25 cellular contexts compared by ENCODE assay signal in the genomic region with DNA sequence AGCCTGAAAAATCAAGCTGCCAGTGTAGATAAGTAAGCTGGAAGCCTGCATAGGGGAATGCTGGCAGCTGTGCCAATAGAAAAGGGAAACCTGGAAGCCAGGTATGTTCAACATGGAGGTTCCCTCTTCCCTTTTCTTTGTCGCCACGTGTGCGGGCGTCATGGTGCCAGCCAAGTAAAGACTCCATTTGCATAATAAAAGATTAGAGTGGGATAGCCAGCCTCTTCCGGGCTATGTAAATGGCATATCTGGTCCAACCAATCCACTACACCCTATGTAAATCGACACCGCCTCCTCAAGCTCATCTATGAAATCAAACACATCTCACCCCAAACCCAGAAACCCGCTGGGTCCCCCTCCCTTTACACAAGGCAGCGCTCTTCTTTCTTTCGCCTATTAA. TPM values are rescaled to one million over a fixed set of nuclear protein-coding genes. Genes with fewer than 3 reads are reported as not detected.
DNase-seq lines count a peak whose midpoint lies in the region; ATAC-seq and TF ChIP-seq lines count a peak whose summit lies in the region.
"Had no signal": no experiment of that assay in that cellular context is flagged by ENCODE, and none has a peak within 500 bp of the region (broad histone marks: within the 10 kb centered on the region; RNA-seq: fewer than 3 reads in every experiment).

No MANE protein-coding gene starts in this region.

- H2BK12ac ChIP-seq in neuronal stem cell (ENCODE audit: low read length): no peak overlapping the region

- POLR2A ChIA-PET in MCF 10A (lab: Yijun Ruan, JAX): no interaction called here

- no peak overlapping the region for H2BK15ac ChIP-seq in neuronal stem cell (ENCODE audit: low read length)

- CTCF ChIA-PET in MCF 10A (lab: Yijun Ruan, JAX): interaction anchor here (0.8 to 1.0 kb wide), 2 partner anchors 20 to 33 kb away, joined by 4 read pairs; no protein-coding TSS in a partner anchor

- H3K4me1 ChIP-seq in neuronal stem cell (ENCODE audit: control insufficient read depth in 2 of 2, insufficient read depth in 1 of 2, low read depth in 1 of 2, low read length in 2 of 2): peaks cover 0 to 1% of the 10 kb centered on the region in 2 donors

- TF ChIP-seq CTCF in MCF 10A (IDR thresholded peaks at IDR 0.05; ENCODE audit: unreplicated experiment): no peak

- no peak overlapping the region for H3K4me3 ChIP-seq in neuronal stem cell (ENCODE audit: low read length in 2 of 2)
- H3K4me3 ChIP-seq: heart right ventricle, upper lobe of left lung had no signal

- no peaks in the 10 kb centered on the region for H3K79me1 ChIP-seq in neuronal stem cell (ENCODE audit: low read depth, low read length)

- H2BK5ac ChIP-seq in neuronal stem cell (ENCODE audit: low read length): no peak overlapping the region

- no peak overlapping the region for H2AK5ac ChIP-seq in neuronal stem cell (ENCODE audit: low read depth, low read length)

- H2AFZ ChIP-seq in neuronal stem cell (ENCODE audit: low read length): peak overlapping the region; percentile 11

- no peak overlapping the region for H3K4ac ChIP-seq in neuronal stem cell (ENCODE audit: low read length)

- no peak overlapping the region for H3K18ac ChIP-seq in neuronal stem cell (ENCODE audit: low read length)

- H3K36me3 ChIP-seq in neuronal stem cell (replicated peaks in 1 of 2; ENCODE audit: control insufficient read depth in 2 of 2, insufficient read depth in 2 of 2, low read length in 2 of 2): no peaks in the 10 kb centered on the region
- H3K36me3 ChIP-seq: heart right ventricle, upper lobe of left lung had no signal

- H3K9ac ChIP-seq in neuronal stem cell (ENCODE audit: low read depth, low read length, poor library complexity): no peak overlapping the region

- H3K27me3 Mint-ChIP-seq in MCF 10A (ENCODE audit: insufficient read depth, unreplicated experiment): peaks cover 50% of the 10 kb centered on the region
- peaks cover 12% of the 10 kb centered on the region for H3K27me3 Mint-ChIP-seq in T-helper 2 cell treated with Interferon-gamma antibody and Interleukin-4, amounts not matched to agents 5 μg/mL and 100 μg/mL, for 36 hours (ENCODE audit: low read depth)

- ATAC-seq in GM18861 (IDR thresholded peaks at IDR 0.05; ENCODE audit: unreplicated experiment): no peak
- ATAC-seq: activated CD4-positive, CD25-positive, alpha-beta regulatory T cell treated with anti-CD3 and anti-CD28 coated beads, Interleukin-2, amount 50 U/mL, for 24 hours; heart right ventricle; stimulated activated memory B cell treated with anti-CD40 and anti-IgM and Interleukin-4, amounts not matched to agents 10 μg/mL and 1 μg/mL and 100 μg/mL, for 72 hours; T-helper 17 cell had no signal

- peaks cover 11% of the 10 kb centered on the region for H3K9me3 Mint-ChIP-seq in MCF 10A (ENCODE audit: unreplicated experiment)
- H3K9me3 Mint-ChIP-seq in T-helper 2 cell treated with Interferon-gamma antibody and Interleukin-4, amounts not matched to agents 5 μg/mL and 100 μg/mL, for 36 hours: peaks cover 15% of the 10 kb centered on the region

- no peak overlapping the region for H4K91ac ChIP-seq in neuronal stem cell (ENCODE audit: low read depth, low read length, poor library complexity)

- peaks cover 0 to 3% of the 10 kb centered on the region in 2 donors for H3K9me3 ChIP-seq in neuronal stem cell (replicated peaks in 1 of 2; ENCODE audit: control insufficient read depth in 2 of 2, insufficient read depth in 1 of 2, low read depth in 1 of 2, low read length in 2 of 2)

- H3K27ac Mint-ChIP-seq in MCF 10A (ENCODE audit: low read depth, unreplicated experiment): no peak overlapping the region
- no peak overlapping the region for H3K27ac Mint-ChIP-seq in T-helper 2 cell treated with Interferon-gamma antibody and Interleukin-4, amounts not matched to agents 5 μg/mL and 100 μg/mL, for 36 hours
- H3K27ac Mint-ChIP-seq: CD4-positive, alpha-beta T cell; HFFc6; stimulated activated memory B cell treated with anti-CD40 and anti-IgM and Interleukin-4, amounts not matched to agents 10 μg/mL and 1 μg/mL and 100 μg/mL, for 72 hours; T-helper 17 cell had no signal

- H4K8ac ChIP-seq in neuronal stem cell (ENCODE audit: low read depth, low read length): no peak overlapping the region

- no peaks in the 10 kb centered on the region for H3K36me3 Mint-ChIP-seq in MCF 10A (ENCODE audit: insufficient read depth, unreplicated experiment)
- H3K36me3 Mint-ChIP-seq in T-helper 2 cell treated with Interferon-gamma antibody and Interleukin-4, amounts not matched to agents 5 μg/mL and 100 μg/mL, for 36 hours (ENCODE audit: low read depth): no peaks in the 10 kb centered on the region

- H3K23ac ChIP-seq in neuronal stem cell (ENCODE audit: low read depth, low read length, poor library complexity): no peak overlapping the region

- BruUV-seq in MCF 10A (replicated peaks; lab: Mats Ljungman, UMichigan): no TSS peak

- peaks cover 14% of the 10 kb centered on the region for H3K4me1 Mint-ChIP-seq in MCF 10A (ENCODE audit: insufficient read depth, unreplicated experiment)
- no peaks in the 10 kb centered on the region for H3K4me1 Mint-ChIP-seq in T-helper 2 cell treated with Interferon-gamma antibody and Interleukin-4, amounts not matched to agents 5 μg/mL and 100 μg/mL, for 36 hours (ENCODE audit: low read depth)
- H3K4me1 Mint-ChIP-seq: stimulated activated memory B cell treated with anti-CD40 and anti-IgM and Interleukin-4, amounts not matched to agents 10 μg/mL and 1 μg/mL and 100 μg/mL, for 72 hours had no signal

- H3K4me3 Mint-ChIP-seq in MCF 10A (ENCODE audit: unreplicated experiment): peak overlapping the region; percentile 50
- H3K4me3 Mint-ChIP-seq in T-helper 2 cell treated with Interferon-gamma antibody and Interleukin-4, amounts not matched to agents 5 μg/mL and 100 μg/mL, for 36 hours: no peak overlapping the region
- H3K4me3 Mint-ChIP-seq: CD4-positive, alpha-beta T cell; HFFc6; stimulated activated memory B cell treated with anti-CD40 and anti-IgM and Interleukin-4, amounts not matched to agents 10 μg/mL and 1 μg/mL and 100 μg/mL, for 72 hours; T-helper 17 cell had no signal

- no peak overlapping the region for H3K14ac ChIP-seq in neuronal stem cell (ENCODE audit: low read length)

- no peak overlapping the region for H3K27ac ChIP-seq in neuronal stem cell (replicated peaks; ENCODE audit: low read length)
- H3K27ac ChIP-seq: heart right ventricle, upper lobe of left lung had no signal

- H3K4me2 ChIP-seq in neuronal stem cell (ENCODE audit: insufficient read depth, low read length, poor library complexity, severe bottlenecking): no peak overlapping the region

- intact Hi-C loops in MCF 10A (cut with micrococcal nuclease): no loop called here

- peaks cover 0 to 6% (median 0%) of the 10 kb centered on the region in 3 experiments for H3K27me3 ChIP-seq in neuronal stem cell (ENCODE audit: control insufficient read depth in 3 of 3, insufficient read depth in 3 of 3, low read depth in 1 of 3, low read length in 3 of 3)
- H3K27me3 ChIP-seq: upper lobe of left lung had no signal

- WGBS in neuronal stem cell (ENCODE audit: extremely low coverage in 2 of 2, insufficient read length in 2 of 2, insufficient replicate concordance in 1 of 2), 2 donors: no CpG with 5 or more reads among the region's 10 CpGs

- peak; percentile 8 to 31 for DNase-seq in NCI-H2081 (lab: John Stamatoyannopoulos, UW)
- no peak for DNase-seq in NCI-H2081 treated with DMSO at 0.1 percent for 48 hours (lab: John Stamatoyannopoulos, UW)
- DNase-seq in NCI-H2196 (lab: John Stamatoyannopoulos, UW; ENCODE audit: unreplicated experiment): peak; percentile 80
- peak; percentile 25 for DNase-seq in MCF 10A (ENCODE audit: unreplicated experiment)
- DNase-seq in neuronal stem cell (ENCODE audit: low spot score): no peak
- DNase-seq in T-helper 2 cell treated with Interferon-gamma antibody and Interleukin-4, amounts not matched to agents 5 μg/mL and 100 μg/mL, for 36 hours (ENCODE audit: low spot score): no peak
- DNase-seq in SHP77 treated with DMSO at 0.1 percent for 48 hours (lab: John Stamatoyannopoulos, UW): no peak
- DNase-seq: activated gamma-delta T cell; amniotic stem cell; CD4-positive, alpha-beta T cell; cerebellar nuclear complex; effector memory CD4-positive, alpha-beta T cell; heart right ventricle; HFFc6; kidney glomerular epithelial cell; midbrain; NCI-H1930; retina; SIG-M5; T-helper 17 cell; upper lobe of left lung had no signal

- H2BK120ac ChIP-seq in neuronal stem cell (ENCODE audit: low read depth, low read length): no peak overlapping the region

RNA-seq across cellular contexts. Expression of a gene that starts 5.6 kb away (rescaled TPM):
- 0.68 and 1.3 TPM in 2 replicates for total RNA-seq in MCF 10A (2022)
- 0.28 TPM for polyA plus RNA-seq in neuronal stem cell (2013, experiment 1 of 2)
- 0.32 TPM for polyA plus RNA-seq in neuronal stem cell (2013, experiment 2 of 2)
- total RNA-seq: HFFc6, HT1080 had no signal

Comparison
In these comparisons a context has a peak if more than half of its experiments do, and no peak if none do; other contexts are left out.
1. DNase-seq: peak in NCI-H2081 (2 of 2), NCI-H2196 (single experiment) and MCF 10A (single experiment); none in NCI-H2081 treated with DMSO at 0.1 percent for 48 hours (single experiment), neuronal stem cell (single experiment), T-helper 2 cell treated with Interferon-gamma antibody and Interleukin-4, amounts not matched to agents 5 μg/mL and 100 μg/mL, for 36 hours (single experiment) and SHP77 treated with DMSO at 0.1 percent for 48 hours (single experiment).